In genomic region chr10:9211228-9211627, GRCh38 we compare ENCODE assay signal across 14 cellular contexts.
DNase-seq lines count a peak whose midpoint lies in the region; ATAC-seq and TF ChIP-seq lines count a peak whose summit lies in the region.
"Had no signal": no experiment of that assay in that cellular context is flagged by ENCODE, and none has a peak within 500 bp of the region (broad histone marks: within the 10 kb centered on the region; RNA-seq: fewer than 3 reads in every experiment).

No MANE protein-coding gene starts in this region.

- no peak overlapping the region for H3K27ac ChIP-seq in cardiac muscle cell
- H3K27ac ChIP-seq in right atrium auricular region = no peak overlapping the region
- no peak overlapping the region for H3K27ac ChIP-seq in VCaP
- H3K27ac ChIP-seq in substantia nigra (ENCODE audit: low read depth, low read length, poor library complexity, severe bottlenecking) = no peak overlapping the region
- H3K27ac ChIP-seq: sigmoid colon, upper lobe of left lung had no signal

- peaks cover 7% of the 10 kb centered on the region for H3K4me1 Mint-ChIP-seq in type B pancreatic cell (ENCODE audit: unreplicated experiment)

- H3K27me3 Mint-ChIP-seq in type B pancreatic cell = peaks cover 11% of the 10 kb centered on the region

- H3K4me3 ChIP-seq in cardiac muscle cell (no peak overlapping the region), right atrium auricular region (no peak overlapping the region), foreskin fibroblast (ENCODE audit: low read depth in 1 of 2, low read length in 2 of 2) (no peak overlapping the region)
- H3K4me3 ChIP-seq: sigmoid colon, upper lobe of left lung had no signal

- no peak overlapping the region for H3K4me3 Mint-ChIP-seq in type B pancreatic cell
- H3K4me3 Mint-ChIP-seq: dendritic cell treated with granulocyte-macrophage colony-stimulating factor and Interleukin-4, amounts not matched to agents 40 ng/mL and 50 ng/mL, for 4 days had no signal

- H3K36me3 ChIP-seq in cardiac muscle cell (no peaks in the 10 kb centered on the region), right atrium auricular region (no peaks in the 10 kb centered on the region)
- H3K36me3 ChIP-seq: sigmoid colon, upper lobe of left lung had no signal

- no peaks in the 10 kb centered on the region for H3K9me3 ChIP-seq in cardiac muscle cell (ENCODE audit: low read depth)
- no peaks in the 10 kb centered on the region for H3K9me3 ChIP-seq in right atrium auricular region
- H3K9me3 ChIP-seq: sigmoid colon, upper lobe of left lung had no signal

- TF ChIP-seq CTCF in cardiac muscle cell (IDR thresholded peaks at IDR 0.05; ENCODE audit: low read depth, low read length) (peak; percentile 39), right atrium auricular region (IDR thresholded peaks at IDR 0.05) (no peak), VCaP (conservative IDR thresholded peaks at IDR 0.05) (peak; percentile 71), foreskin fibroblast (IDR thresholded peaks at IDR 0.05; ENCODE audit: low read depth, low read length) (peak; percentile 38), type B pancreatic cell (conservative IDR thresholded peaks at IDR 0.05) (peak; percentile 60)

- DNase-seq in cardiac muscle cell (ENCODE audit: low read depth in 1 of 2, low spot score in 1 of 2) (peak in 1 of 2 donors; percentile 5), right atrium auricular region (ENCODE audit: low spot score) (no peak), foreskin fibroblast (peak in 1 of 2 donors; percentile 37), type B pancreatic cell (ENCODE audit: extremely low spot score, unreplicated experiment) (no peak), GDM1 (lab: John Stamatoyannopoulos, UW) (no peak), substantia nigra (lab: John Stamatoyannopoulos, UW) (no peak)
- DNase-seq: activated naive CD4-positive, alpha-beta T cell treated with anti-CD3 and anti-CD28 coated beads, Interleukin-2, amount 50 U/mL, for 16 hours; hypothalamus; NCI-H2029; sigmoid colon; upper lobe of left lung had no signal

- H3K4me1 ChIP-seq in cardiac muscle cell (ENCODE audit: low read depth) (no peaks in the 10 kb centered on the region), right atrium auricular region (no peaks in the 10 kb centered on the region)
- H3K4me1 ChIP-seq: sigmoid colon, upper lobe of left lung had no signal

- H3K27me3 ChIP-seq in cardiac muscle cell (peaks cover 12% of the 10 kb centered on the region), right atrium auricular region (no peaks in the 10 kb centered on the region)
- H3K27me3 ChIP-seq: sigmoid colon, upper lobe of left lung had no signal

- no peaks in the 10 kb centered on the region for H3K36me3 Mint-ChIP-seq in type B pancreatic cell

- no peaks in the 10 kb centered on the region for H3K9me3 Mint-ChIP-seq in type B pancreatic cell
- H3K9me3 Mint-ChIP-seq: dendritic cell treated with granulocyte-macrophage colony-stimulating factor and Interleukin-4, amounts not matched to agents 40 ng/mL and 50 ng/mL, for 4 days had no signal

- no peak for ATAC-seq in HG03045 (IDR thresholded peaks at IDR 0.05; ENCODE audit: unreplicated experiment)

- no peak overlapping the region for H3K27ac Mint-ChIP-seq in type B pancreatic cell
- H3K27ac Mint-ChIP-seq: dendritic cell treated with granulocyte-macrophage colony-stimulating factor and Interleukin-4, amounts not matched to agents 40 ng/mL and 50 ng/mL, for 4 days had no signal

Comparison
In these comparisons a context has a peak if more than half of its experiments do, and no peak if none do; other contexts are left out.
1. CTCF ChIP-seq: peak in cardiac muscle cell (single experiment), VCaP (single experiment), foreskin fibroblast (single experiment) and type B pancreatic cell (single experiment); none in right atrium auricular region (0 of 2).